8 cellular contexts compared by ENCODE assay signal in genomic region chr5:180801596-180802324, GRCh38. TPM values are rescaled to one million over a fixed set of nuclear protein-coding genes. Genes with fewer than 3 reads are reported as not detected.
A peak's percentile ranks its signal among the peaks of the same experiment; 100 is the strongest.
DNase-seq lines count a peak whose midpoint lies in the region; ATAC-seq and TF ChIP-seq lines count a peak whose summit lies in the region.

No MANE protein-coding gene starts in this region.

- POLR2A ChIA-PET in GM10248 (lab: Yijun Ruan, JAX): no interaction called here

- H3K4me3 ChIP-seq in iPS-15b (ENCODE audit: low read depth, low read length): peak overlapping the region; percentile 70

- no peaks in the 10 kb centered on the region for H3K36me3 ChIP-seq in iPS-15b (ENCODE audit: control insufficient read depth, insufficient read depth, low read length)

- TF ChIP-seq CTCF in HFFc6 (IDR thresholded peaks at IDR 0.05) (no peak), GM10248 (IDR thresholded peaks at IDR 0.05; ENCODE audit: control extremely low read depth, extremely low read depth, low read depth, missing control alignments) (no peak)

- H3K9me3 Mint-ChIP-seq in HFFc6: no peaks in the 10 kb centered on the region
- H3K9me3 Mint-ChIP-seq in activated T-helper 17 cell treated with anti-CD3 and anti-CD28 coated beads, Interleukin-2, amount 50 U/mL, for 72 hours: no peaks in the 10 kb centered on the region
- H3K9me3 Mint-ChIP-seq in stimulated activated effector memory CD8-positive, alpha-beta T cell treated with anti-CD3 and anti-CD28 coated beads, Interleukin-12 subunit alpha, Interleukin-12 subunit beta, amount 100 ng/mL, for 72 hours: no peaks in the 10 kb centered on the region

- peak overlapping the region; percentile 96 for H3K27ac Mint-ChIP-seq in HFFc6
- peak overlapping the region; percentile 39 for H3K27ac Mint-ChIP-seq in activated T-helper 17 cell treated with anti-CD3 and anti-CD28 coated beads, Interleukin-2, amount 50 U/mL, for 72 hours
- peak overlapping the region; percentile 93 for H3K27ac Mint-ChIP-seq in stimulated activated effector memory CD8-positive, alpha-beta T cell treated with anti-CD3 and anti-CD28 coated beads, Interleukin-12 subunit alpha, Interleukin-12 subunit beta, amount 100 ng/mL, for 72 hours

- peaks cover 36% of the 10 kb centered on the region for H3K36me3 Mint-ChIP-seq in HFFc6 (ENCODE audit: low read depth)
- H3K36me3 Mint-ChIP-seq in activated T-helper 17 cell treated with anti-CD3 and anti-CD28 coated beads, Interleukin-2, amount 50 U/mL, for 72 hours (ENCODE audit: low read depth): peaks cover 94% of the 10 kb centered on the region
- peaks cover 94% of the 10 kb centered on the region for H3K36me3 Mint-ChIP-seq in stimulated activated effector memory CD8-positive, alpha-beta T cell treated with anti-CD3 and anti-CD28 coated beads, Interleukin-12 subunit alpha, Interleukin-12 subunit beta, amount 100 ng/mL, for 72 hours

- H3K4me1 ChIP-seq in iPS-15b (ENCODE audit: control insufficient read depth, insufficient read depth, low read length): peaks cover 8% of the 10 kb centered on the region

- peaks cover 74% of the 10 kb centered on the region for H3K4me1 Mint-ChIP-seq in HFFc6 (ENCODE audit: low read depth)
- peaks cover 59% of the 10 kb centered on the region for H3K4me1 Mint-ChIP-seq in activated T-helper 17 cell treated with anti-CD3 and anti-CD28 coated beads, Interleukin-2, amount 50 U/mL, for 72 hours
- peaks cover 78% of the 10 kb centered on the region for H3K4me1 Mint-ChIP-seq in stimulated activated effector memory CD8-positive, alpha-beta T cell treated with anti-CD3 and anti-CD28 coated beads, Interleukin-12 subunit alpha, Interleukin-12 subunit beta, amount 100 ng/mL, for 72 hours

- H3K9me3 ChIP-seq in iPS-15b (ENCODE audit: control insufficient read depth, insufficient read depth, low read length): no peaks in the 10 kb centered on the region

- H3K27me3 Mint-ChIP-seq in HFFc6 (ENCODE audit: insufficient read depth): no peaks in the 10 kb centered on the region
- H3K27me3 Mint-ChIP-seq in activated T-helper 17 cell treated with anti-CD3 and anti-CD28 coated beads, Interleukin-2, amount 50 U/mL, for 72 hours: no peaks in the 10 kb centered on the region

- H3K27me3 ChIP-seq in iPS-15b (ENCODE audit: control insufficient read depth, insufficient read depth, low read length): no peaks in the 10 kb centered on the region

- no peak overlapping the region for H3K9ac ChIP-seq in iPS-15b (ENCODE audit: low read depth, low read length)

- DNase-seq in HFFc6 (no peak), cerebellar nuclear complex (lab: John Stamatoyannopoulos, UW) (no peak), GM10248 (ENCODE audit: extremely low spot score) (no peak), SK-N-DZ (ENCODE audit: low spot score) (no peak)
- DNase-seq in stimulated activated effector memory CD8-positive, alpha-beta T cell treated with anti-CD3 and anti-CD28 coated beads, Interleukin-12 subunit alpha, Interleukin-12 subunit beta, amount 100 ng/mL, for 72 hours (ENCODE audit: low spot score in 2 of 2): no peak
- no peak for DNase-seq in stimulated activated CD4-positive, alpha-beta T cell treated with anti-CD3 and anti-CD28 coated beads, Interleukin-2, amount 100 ng/mL, for 48 hours

- CTCF ChIA-PET in GM10248 (lab: Yijun Ruan, JAX): interaction anchor here (1.3 to 1.6 kb wide), 3 partner anchors 10 to 67 kb away, joined by 4 to 7 read pairs (median 5); no protein-coding TSS in a partner anchor

- peak overlapping the region; percentile 100 for H3K4me3 Mint-ChIP-seq in HFFc6
- peak overlapping the region; percentile 89 for H3K4me3 Mint-ChIP-seq in activated T-helper 17 cell treated with anti-CD3 and anti-CD28 coated beads, Interleukin-2, amount 50 U/mL, for 72 hours
- peak overlapping the region; percentile 72 for H3K4me3 Mint-ChIP-seq in stimulated activated effector memory CD8-positive, alpha-beta T cell treated with anti-CD3 and anti-CD28 coated beads, Interleukin-12 subunit alpha, Interleukin-12 subunit beta, amount 100 ng/mL, for 72 hours

- ATAC-seq in activated T-helper 17 cell treated with anti-CD3 and anti-CD28 coated beads, Interleukin-2, amount 50 U/mL, for 72 hours (replicated peaks): no peak
- ATAC-seq in stimulated activated effector memory CD8-positive, alpha-beta T cell treated with anti-CD3 and anti-CD28 coated beads, Interleukin-12 subunit alpha, Interleukin-12 subunit beta, amount 100 ng/mL, for 72 hours: no peak

RNA-seq across cellular contexts. Expression of gene MGAT1, which starts 0.8 kb away (rescaled TPM):
- total RNA-seq in HFFc6 (2021; fragmentation: NEBNext Ultra II Directional; extraction: Animal tissue kit (Norgen Biotek cat#: 25700)): 100 to 1,000 TPM; 188 to 220 (median 206) TPM
- 100 to 1,000 TPM; 170 to 308 TPM for total RNA-seq in activated T-helper 17 cell treated with anti-CD3 and anti-CD28 coated beads, Interleukin-2, amount 50 U/mL, for 72 hours
- polyA plus RNA-seq in SK-N-DZ (2014; cell fraction: cytosol; rRNA removed): 40.8 and 45.6 TPM in 2 replicates
- 42.4 and 44.6 TPM in 2 replicates for polyA plus RNA-seq in SK-N-DZ (2014; cell fraction: nucleus; rRNA removed)

RNA-seq across cellular contexts. Expression of gene ZFP62, which starts 59.3 kb away (rescaled TPM):
- 10 to 100 TPM in 4 of 6 experiments, 1 to 10 TPM in 2; 9.6 to 12.1 (median 10.2) TPM for total RNA-seq in HFFc6 (2021; fragmentation: NEBNext Ultra II Directional; extraction: Animal tissue kit (Norgen Biotek cat#: 25700))
- total RNA-seq in activated T-helper 17 cell treated with anti-CD3 and anti-CD28 coated beads, Interleukin-2, amount 50 U/mL, for 72 hours: 10 to 100 TPM; 16.6 to 20.8 TPM
- 22.9 and 31.3 TPM in 2 replicates for polyA plus RNA-seq in SK-N-DZ (2014; cell fraction: cytosol; rRNA removed)
- polyA plus RNA-seq in SK-N-DZ (2014; cell fraction: nucleus; rRNA removed): 42.3 and 55.6 TPM in 2 replicates

Comparison
In these comparisons a context has a peak if more than half of its experiments do, and no peak if none do; other contexts are left out.
1. H3K27ac Mint-ChIP-seq: peak in every context shown above with its lines; median percentile 96 in HFFc6; 93 in stimulated activated effector memory CD8-positive, alpha-beta T cell treated with anti-CD3 and anti-CD28 coated beads, Interleukin-12 subunit alpha, Interleukin-12 subunit beta, amount 100 ng/mL, for 72 hours; 39 in activated T-helper 17 cell treated with anti-CD3 and anti-CD28 coated beads, Interleukin-2, amount 50 U/mL, for 72 hours.